Comparison of ENCODE assay signal across 9 cellular contexts in the genomic region with DNA sequence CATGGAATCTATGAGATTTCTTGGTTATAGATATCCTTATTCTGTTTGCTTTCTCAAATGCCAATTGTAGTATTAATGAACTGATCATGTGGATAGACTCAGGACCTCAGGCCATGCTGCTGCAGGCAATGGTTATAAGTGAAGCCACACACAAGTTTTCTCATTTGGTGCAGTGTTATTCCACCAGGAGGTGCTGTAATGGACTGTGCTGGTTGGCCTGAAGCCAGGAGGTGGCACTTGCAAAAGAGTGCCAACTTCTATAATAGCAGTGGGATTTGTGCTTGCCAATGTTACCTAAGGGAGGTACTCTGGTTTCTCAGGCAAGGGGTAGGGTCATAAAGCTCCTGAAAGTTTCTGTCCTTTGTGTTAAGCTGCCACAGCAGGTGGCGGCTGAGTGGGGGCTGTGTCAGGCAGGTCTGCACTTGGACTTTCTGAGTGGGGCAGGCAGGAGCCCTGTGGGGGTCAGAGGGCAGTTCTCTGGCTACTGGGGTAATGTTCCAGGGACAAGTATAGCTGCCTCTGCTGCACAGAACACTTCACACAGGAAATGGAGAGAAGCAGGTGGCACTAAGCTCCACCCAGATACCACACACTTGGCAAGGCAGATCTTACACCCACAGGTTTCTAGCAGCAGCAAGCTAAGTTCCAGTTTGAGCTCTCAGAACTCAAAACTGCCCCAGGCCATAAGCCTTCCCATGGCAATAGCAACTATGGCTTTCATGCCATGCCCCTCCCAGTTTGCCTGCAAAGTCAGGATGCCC.
DNase-seq lines count a peak whose midpoint lies in the region; ATAC-seq, FAIRE-seq and TF ChIP-seq lines count a peak whose summit lies in the region.
"Had no signal": no experiment of that assay in that cellular context is flagged by ENCODE, and none has a peak within 500 bp of the region (broad histone marks: within the 10 kb centered on the region; RNA-seq: fewer than 3 reads in every experiment).

No MANE protein-coding gene starts in this region.

- H3K79me2 ChIP-seq in smooth muscle cell (ENCODE audit: low read depth): no peaks in the 10 kb centered on the region

- H3K4me3 Mint-ChIP-seq in MCF 10A (ENCODE audit: unreplicated experiment): no peak overlapping the region

- H3K4me1 ChIP-seq in smooth muscle cell (ENCODE audit: low read depth): no peaks in the 10 kb centered on the region
- H3K4me1 ChIP-seq in thyroid gland: no peaks in the 10 kb centered on the region

- no peaks in the 10 kb centered on the region for H3K36me3 Mint-ChIP-seq in MCF 10A (ENCODE audit: insufficient read depth, unreplicated experiment)

- DNase-seq in GM12864 (ENCODE audit: low read depth) (peak; percentile 30), MCF 10A (ENCODE audit: unreplicated experiment) (peak; percentile 93), smooth muscle cell (lab: John Stamatoyannopoulos, UW; ENCODE audit: unreplicated experiment) (no peak), RCC 7860 (ENCODE audit: low spot score) (no peak), DMS114 treated with DMSO at 0.1 percent for 48 hours (lab: John Stamatoyannopoulos, UW; ENCODE audit: unreplicated experiment) (no peak), thyroid gland (no peak)
- DNase-seq: IMR-90 had no signal

- H2AFZ ChIP-seq in smooth muscle cell (ENCODE audit: low read depth): no peak overlapping the region

- H3K4me1 Mint-ChIP-seq in MCF 10A (ENCODE audit: insufficient read depth, unreplicated experiment): peaks cover 13% of the 10 kb centered on the region

- no peaks in the 10 kb centered on the region for H3K27me3 Mint-ChIP-seq in MCF 10A (ENCODE audit: insufficient read depth, unreplicated experiment)

- H3K9ac ChIP-seq in smooth muscle cell (ENCODE audit: low read depth): no peak overlapping the region

- peak overlapping the region; percentile 59 for H3K27ac Mint-ChIP-seq in MCF 10A (ENCODE audit: low read depth, unreplicated experiment)

- FAIRE-seq in RCC 7860 (lab: Jason Lieb, UNC): no peak

- no peaks in the 10 kb centered on the region for H4K20me1 ChIP-seq in smooth muscle cell (ENCODE audit: low read depth)

- TF ChIP-seq POLR2A in thyroid gland (IDR thresholded peaks at IDR 0.05): no peak

- H3K27ac ChIP-seq in smooth muscle cell (ENCODE audit: low read depth) (no peak overlapping the region), thyroid gland (no peak overlapping the region)

- CTCF ChIA-PET in MCF 10A (lab: Yijun Ruan, JAX): interaction anchor here (0.5 kb wide), 1 partner anchor 632 kb away, joined by 4 read pairs; no protein-coding TSS in a partner anchor

- no peaks in the 10 kb centered on the region for H3K9me3 ChIP-seq in smooth muscle cell (replicated peaks; ENCODE audit: low read depth)
- H3K9me3 ChIP-seq in thyroid gland: no peaks in the 10 kb centered on the region

- BruUV-seq in MCF 10A (replicated peaks; lab: Mats Ljungman, UMichigan): no TSS peak

- H3K36me3 ChIP-seq in smooth muscle cell (ENCODE audit: low read depth) (no peaks in the 10 kb centered on the region), thyroid gland (no peaks in the 10 kb centered on the region)

- 94% methylated on average over 1 of the region's 1 CpG for WGBS in smooth muscle cell (ENCODE audit: low lambda C conversion rate)
- 89% methylated on average over 1 of the region's 1 CpG; no CpG with 5 or more reads in 1 of the 2 donors for WGBS in thyroid gland, 2 donors

- H3K9me3 Mint-ChIP-seq in MCF 10A (ENCODE audit: unreplicated experiment): no peaks in the 10 kb centered on the region

- H3K27me3 ChIP-seq in smooth muscle cell (ENCODE audit: low read depth) (no peaks in the 10 kb centered on the region), thyroid gland (no peaks in the 10 kb centered on the region)

- TF ChIP-seq CTCF in GM12864 (IDR thresholded peaks at IDR 0.05; ENCODE audit: low read depth, low read length, missing control alignments) (peak; percentile 35), MCF 10A (IDR thresholded peaks at IDR 0.05; ENCODE audit: unreplicated experiment) (peak; percentile 43), smooth muscle cell (IDR thresholded peaks at IDR 0.05; ENCODE audit: borderline replicate concordance, insufficient read depth, poor library complexity, severe bottlenecking) (no peak), thyroid gland (IDR thresholded peaks at IDR 0.05) (no peak)

- H3K4me3 ChIP-seq in GM12864 (ENCODE audit: low read depth, low read length) (no peak overlapping the region), smooth muscle cell (no peak overlapping the region), thyroid gland (replicated peaks in 1 of 3) (no peak overlapping the region)

- H3K4me2 ChIP-seq in smooth muscle cell: no peak overlapping the region

- intact Hi-C loops in MCF 10A (cut with micrococcal nuclease): no loop called here
- intact Hi-C loops in thyroid gland (cut with DNase I): no loop called here

- H3F3A ChIP-seq in smooth muscle cell (ENCODE audit: low read depth): no peaks in the 10 kb centered on the region

- ATAC-seq in GM21381 (IDR thresholded peaks at IDR 0.05; ENCODE audit: unreplicated experiment): peak; percentile 97
- ATAC-seq in HG03442 (IDR thresholded peaks at IDR 0.05; ENCODE audit: unreplicated experiment): peak; percentile 97

- POLR2A ChIA-PET in MCF 10A (lab: Yijun Ruan, JAX): interaction anchor here (0.6 to 0.7 kb wide), 2 partner anchors 160 to 1362 kb away, joined by 3 to 4 read pairs; no protein-coding TSS in a partner anchor

Comparison
In these comparisons a context has a peak if more than half of its experiments do, and no peak if none do; other contexts are left out.
1. DNase-seq: peak in GM12864 (single experiment) and MCF 10A (single experiment); none in smooth muscle cell (single experiment), RCC 7860 (single experiment), DMS114 treated with DMSO at 0.1 percent for 48 hours (single experiment) and thyroid gland (0 of 2).
2. CTCF ChIP-seq: peak in GM12864 (single experiment) and MCF 10A (single experiment); none in smooth muscle cell (single experiment) and thyroid gland (0 of 6).